14 cellular contexts compared by ENCODE assay signal in the genomic region with DNA sequence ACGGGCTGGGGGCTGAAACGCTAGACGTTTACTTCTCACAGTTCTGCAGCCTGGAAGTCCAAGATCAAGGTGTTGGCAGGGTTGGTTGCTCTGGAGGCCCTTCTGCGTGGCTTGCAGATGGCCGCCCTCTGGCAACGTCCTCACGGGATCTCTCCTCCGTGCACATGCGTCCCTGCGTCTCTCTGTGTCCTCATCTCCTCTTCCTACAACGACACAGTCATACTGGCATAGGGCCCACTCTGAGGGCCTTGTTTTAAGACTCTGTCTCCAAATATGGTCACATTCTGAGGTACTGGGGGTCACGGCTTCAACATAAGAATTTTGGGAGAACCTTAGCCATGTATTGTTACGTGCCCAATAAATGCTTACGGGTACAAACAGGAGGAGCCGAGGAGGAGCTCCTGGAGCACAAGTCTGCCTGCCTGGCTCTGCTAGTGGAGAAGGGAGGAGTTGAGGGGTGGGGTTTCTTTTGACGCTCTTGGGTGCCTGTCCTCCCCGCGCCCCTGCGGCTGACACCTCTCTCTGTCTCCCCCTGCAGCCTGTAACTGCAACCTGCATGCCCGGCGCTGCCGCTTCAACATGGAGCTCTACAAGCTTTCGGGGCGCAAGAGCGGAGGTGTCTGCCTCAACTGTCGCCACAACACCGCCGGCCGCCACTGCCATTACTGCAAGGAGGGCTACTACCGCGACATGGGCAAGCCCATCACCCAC.
DNase-seq lines count a peak whose midpoint lies in the region; ATAC-seq, FAIRE-seq and TF ChIP-seq lines count a peak whose summit lies in the region.
"Had no signal": no experiment of that assay in that cellular context is flagged by ENCODE, and none has a peak within 500 bp of the region (broad histone marks: within the 10 kb centered on the region; RNA-seq: fewer than 3 reads in every experiment).

No MANE protein-coding gene starts in this region.

- H3K36me3 ChIP-seq in A673 (ENCODE audit: insufficient read depth, low read length, poor library complexity, severe bottlenecking), result no peaks in the 10 kb centered on the region

- no TSS peak for BruUV-seq in A673 (replicated peaks; lab: Mats Ljungman, UMichigan)

- peak; percentile 20 for DNase-seq in A673 (ENCODE audit: low spot score)
- DNase-seq in HFF-Myc (ENCODE audit: extremely low read depth, low read depth), result no peak
- no peak for DNase-seq in astrocyte of the spinal cord (ENCODE audit: low read depth, low spot score)
- DNase-seq in nephron progenitor cell, result peak; percentile 44
- no peak for DNase-seq in HTR-8/SVneo (ENCODE audit: insufficient read length, low spot score)
- DNase-seq in stimulated activated CD4-positive, alpha-beta T cell treated with anti-CD3 and anti-CD28 coated beads, Interleukin-2, amount 100 ng/mL, for 24 hours, result no peak
- DNase-seq in 8988T, result no peak
- DNase-seq: KG1, NCI-H2227 treated with DMSO at 0.1 percent for 48 hours, RPMI8226, T-helper 9 cell had no signal

- peaks cover 60% of the 10 kb centered on the region for H3K36me3 Mint-ChIP-seq in nephron progenitor cell (ENCODE audit: low read depth)

- H3K27me3 Mint-ChIP-seq in nephron progenitor cell (ENCODE audit: low read depth, poor library complexity), result peaks cover 4% of the 10 kb centered on the region

- peak overlapping the region; percentile 83 for H3K27ac Mint-ChIP-seq in nephron progenitor cell

- CTCF ChIA-PET in A673 (lab: Charles Lee), result interaction anchor here (0.5 kb wide), 1 partner anchor 191 kb away, joined by 6 read pairs; no protein-coding TSS in a partner anchor

- peaks cover 33% of the 10 kb centered on the region for H3K9me3 Mint-ChIP-seq in nephron progenitor cell

- FAIRE-seq in HTR-8/SVneo (lab: Jason Lieb, UNC), result no peak
- FAIRE-seq: frontal cortex, G401.6 had no signal

- no peaks in the 10 kb centered on the region for H3K9me3 ChIP-seq in A673 (ENCODE audit: low read depth, low read length, poor library complexity, severe bottlenecking)

- intact Hi-C loops in A673 (cut with micrococcal nuclease; ENCODE audit: unreplicated experiment), result no loop called here

- no peaks in the 10 kb centered on the region for H3K4me1 ChIP-seq in A673 (ENCODE audit: insufficient read depth, low read length, poor library complexity, severe bottlenecking)

- no peak for ATAC-seq in HG03045 (IDR thresholded peaks at IDR 0.05; ENCODE audit: unreplicated experiment)

- in situ Hi-C loops in astrocyte of the spinal cord (cut with HindIII; ENCODE audit: low sequenced_read_pairs), result no loop called here

- H3K4me1 Mint-ChIP-seq in nephron progenitor cell, result peaks cover 39% of the 10 kb centered on the region

- POLR2A ChIA-PET in A673 (lab: Charles Lee; ENCODE audit: low non-redundant PET), result no interaction called here

- H3K4me3 Mint-ChIP-seq in nephron progenitor cell, result peak overlapping the region; percentile 68

- H3K27ac ChIP-seq in A673 (ENCODE audit: low read depth, low read length, poor library complexity, severe bottlenecking), result no peak overlapping the region

- TF ChIP-seq CTCF in A673 (conservative IDR thresholded peaks at IDR 0.05; ENCODE audit: low read depth, low read length) (peak; percentile 40), HFF-Myc (IDR thresholded peaks at IDR 0.05; ENCODE audit: low read depth, low read length, missing control alignments) (peak; percentile 13), astrocyte of the spinal cord (IDR thresholded peaks at IDR 0.05; ENCODE audit: low read depth, low read length) (peak; percentile 11), nephron progenitor cell (IDR thresholded peaks at IDR 0.05) (peak; percentile 52)

- no peaks in the 10 kb centered on the region for H3K27me3 ChIP-seq in A673 (replicated peaks; ENCODE audit: insufficient read depth, low read depth, low read length, poor library complexity)

- H3K4me3 ChIP-seq in A673 (ENCODE audit: low read depth, low read length, poor library complexity, severe bottlenecking), result no peak overlapping the region
- H3K4me3 ChIP-seq in HFF-Myc (replicated peaks; ENCODE audit: low read depth, low read length), result no peak overlapping the region
- no peak overlapping the region for H3K4me3 ChIP-seq in astrocyte of the spinal cord (ENCODE audit: low read depth, low read length)

Comparison
In these comparisons a context has a peak if more than half of its experiments do, and no peak if none do; other contexts are left out.
1. DNase-seq: peak in A673 (single experiment) and nephron progenitor cell (single experiment); none in HFF-Myc (single experiment), astrocyte of the spinal cord (single experiment), HTR-8/SVneo (single experiment), stimulated activated CD4-positive, alpha-beta T cell treated with anti-CD3 and anti-CD28 coated beads, Interleukin-2, amount 100 ng/mL, for 24 hours (0 of 2) and 8988T (single experiment).
2. Peak in every context shown above with its lines, with median percentiles within 50 percentile points of each other: CTCF ChIP-seq.